1 cellular context compared by ENCODE assay signal in genomic region chrX:57152222-57152621, GRCh38. TPM values are rescaled to one million over a fixed set of nuclear protein-coding genes. Genes with fewer than 3 reads are reported as not detected.
"Had no signal": no experiment of that assay in that cellular context is flagged by ENCODE, and none has a peak within 500 bp of the region (broad histone marks: within the 10 kb centered on the region; RNA-seq: fewer than 3 reads in every experiment).

No MANE protein-coding gene starts in this region.

RNA-seq across cellular contexts. Expression of gene SPIN2A, which starts 15.0 kb away (rescaled TPM):
- total RNA-seq: bronchial epithelial cell had no signal
